1 cellular context compared by ENCODE assay signal in the genomic region with DNA sequence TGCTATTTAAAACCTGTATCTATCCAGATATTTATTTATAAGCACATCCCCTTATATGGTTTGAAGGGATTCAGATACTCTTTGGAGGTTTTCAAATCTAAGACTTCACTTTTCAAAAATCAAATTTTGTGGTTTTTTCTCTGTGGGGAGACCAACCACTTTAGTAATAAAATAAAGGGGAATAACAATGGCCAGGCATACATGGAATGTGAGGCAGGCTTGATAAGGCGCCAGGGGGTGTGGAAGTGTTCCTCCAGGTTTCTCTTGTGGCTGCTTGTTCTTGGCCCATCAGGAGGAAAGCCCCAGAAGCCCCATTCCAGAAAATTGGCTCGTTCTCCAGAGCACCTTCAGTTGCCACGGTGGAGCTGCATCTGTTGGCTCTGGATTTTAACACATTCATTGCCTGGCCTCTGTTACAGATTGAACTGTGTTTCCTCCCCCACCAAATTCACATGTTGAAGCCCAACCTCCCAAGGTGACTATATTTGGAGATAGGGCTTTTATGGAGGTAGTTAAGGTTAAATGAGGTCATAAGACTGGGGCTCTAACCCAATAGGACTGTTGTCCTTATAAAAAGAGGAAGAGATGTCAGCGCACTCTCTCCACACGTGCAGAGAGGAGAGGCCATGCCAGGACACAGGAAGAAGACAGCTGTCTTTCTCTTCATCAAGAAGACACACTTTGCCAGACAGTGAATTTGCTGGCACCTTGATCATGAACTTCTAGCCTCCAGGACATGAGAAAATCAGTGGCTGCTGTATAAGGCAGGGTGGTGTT.
TF ChIP-seq lines count a peak whose summit lies in the region.

No MANE protein-coding gene starts in this region.

TF ChIP-seq in K562, 482 proteins besides CTCF, POLR2A, EP300 and RAD21 (continued from another document and continues in another):
- TF ChIP-seq, protein P1, sequence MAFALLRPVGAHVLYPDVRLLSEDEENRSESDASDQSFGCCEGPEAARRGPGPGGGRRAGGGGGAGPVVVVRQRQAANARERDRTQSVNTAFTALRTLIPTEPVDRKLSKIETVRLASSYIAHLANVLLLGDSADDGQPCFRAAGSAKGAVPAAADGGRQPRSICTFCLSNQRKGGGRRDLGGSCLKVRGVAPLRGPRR (CRISPR knock-in tag; IDR thresholded peaks at IDR 0.05): no peak
- TF ChIP-seq ZNF133 (CRISPR knock-in tag; IDR thresholded peaks at IDR 0.05): no peak
- TF ChIP-seq RBM25 (IDR thresholded peaks at IDR 0.05; ENCODE audit: low read depth, low read length, severe bottlenecking): no peak
- TF ChIP-seq SPI1 (IDR thresholded peaks at IDR 0.05; ENCODE audit: borderline replicate concordance, low read depth, low read length): peak; percentile 80
- TF ChIP-seq HNRNPL (IDR thresholded peaks at IDR 0.05; ENCODE audit: low read depth, low read length): no peak
- peak; percentile 35; the same call in 1 of the 2 replicates for TF ChIP-seq SOX6 (IDR thresholded peaks at IDR 0.05)
- TF ChIP-seq, protein P2, sequence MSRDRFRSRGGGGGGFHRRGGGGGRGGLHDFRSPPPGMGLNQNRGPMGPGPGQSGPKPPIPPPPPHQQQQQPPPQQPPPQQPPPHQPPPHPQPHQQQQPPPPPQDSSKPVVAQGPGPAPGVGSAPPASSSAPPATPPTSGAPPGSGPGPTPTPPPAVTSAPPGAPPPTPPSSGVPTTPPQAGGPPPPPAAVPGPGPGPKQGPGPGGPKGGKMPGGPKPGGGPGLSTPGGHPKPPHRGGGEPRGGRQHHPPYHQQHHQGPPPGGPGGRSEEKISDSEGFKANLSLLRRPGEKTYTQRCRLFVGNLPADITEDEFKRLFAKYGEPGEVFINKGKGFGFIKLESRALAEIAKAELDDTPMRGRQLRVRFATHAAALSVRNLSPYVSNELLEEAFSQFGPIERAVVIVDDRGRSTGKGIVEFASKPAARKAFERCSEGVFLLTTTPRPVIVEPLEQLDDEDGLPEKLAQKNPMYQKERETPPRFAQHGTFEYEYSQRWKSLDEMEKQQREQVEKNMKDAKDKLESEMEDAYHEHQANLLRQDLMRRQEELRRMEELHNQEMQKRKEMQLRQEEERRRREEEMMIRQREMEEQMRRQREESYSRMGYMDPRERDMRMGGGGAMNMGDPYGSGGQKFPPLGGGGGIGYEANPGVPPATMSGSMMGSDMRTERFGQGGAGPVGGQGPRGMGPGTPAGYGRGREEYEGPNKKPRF (IDR thresholded peaks at IDR 0.05; ENCODE audit: low read depth, low read length): no peak
- TF ChIP-seq, protein P3, sequence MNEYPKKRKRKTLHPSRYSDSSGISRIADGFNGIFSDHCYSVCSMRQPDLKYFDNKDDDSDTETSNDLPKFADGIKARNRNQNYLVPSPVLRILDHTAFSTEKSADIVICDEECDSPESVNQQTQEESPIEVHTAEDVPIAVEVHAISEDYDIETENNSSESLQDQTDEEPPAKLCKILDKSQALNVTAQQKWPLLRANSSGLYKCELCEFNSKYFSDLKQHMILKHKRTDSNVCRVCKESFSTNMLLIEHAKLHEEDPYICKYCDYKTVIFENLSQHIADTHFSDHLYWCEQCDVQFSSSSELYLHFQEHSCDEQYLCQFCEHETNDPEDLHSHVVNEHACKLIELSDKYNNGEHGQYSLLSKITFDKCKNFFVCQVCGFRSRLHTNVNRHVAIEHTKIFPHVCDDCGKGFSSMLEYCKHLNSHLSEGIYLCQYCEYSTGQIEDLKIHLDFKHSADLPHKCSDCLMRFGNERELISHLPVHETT (CRISPR knock-in tag; conservative IDR thresholded peaks at IDR 0.05 in 1 of 2, IDR thresholded peaks at IDR 0.05 in 1 of 2): 0 out of 4 replicates have a peak, but pooled peaks of 1 of the 2 experiments have one; percentile 22
- TF ChIP-seq ZNF224 (CRISPR knock-in tag; IDR thresholded peaks at IDR 0.05): no peak
- TF ChIP-seq KAT8 (IDR thresholded peaks at IDR 0.05; ENCODE audit: low read depth): no peak
- TF ChIP-seq, protein P4, sequence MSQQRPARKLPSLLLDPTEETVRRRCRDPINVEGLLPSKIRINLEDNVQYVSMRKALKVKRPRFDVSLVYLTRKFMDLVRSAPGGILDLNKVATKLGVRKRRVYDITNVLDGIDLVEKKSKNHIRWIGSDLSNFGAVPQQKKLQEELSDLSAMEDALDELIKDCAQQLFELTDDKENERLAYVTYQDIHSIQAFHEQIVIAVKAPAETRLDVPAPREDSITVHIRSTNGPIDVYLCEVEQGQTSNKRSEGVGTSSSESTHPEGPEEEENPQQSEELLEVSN (IDR thresholded peaks at IDR 0.05; ENCODE audit: borderline replicate concordance in 1 of 2, extremely low read depth in 1 of 2, insufficient read depth in 1 of 2, insufficient read length in 1 of 2, low read depth in 1 of 2, low read length in 1 of 2, poor library complexity in 1 of 2, severe bottlenecking in 1 of 2): no peak
- no peak for TF ChIP-seq PHF8 (IDR thresholded peaks at IDR 0.05; ENCODE audit: borderline replicate concordance, low read length)
- TF ChIP-seq MYC (IDR thresholded peaks at IDR 0.05; ENCODE audit: low read depth, low read length): peak; percentile 59; the same call in 1 of the 2 replicates
- no peak for TF ChIP-seq MYC (CRISPR knock-in tag; IDR thresholded peaks at IDR 0.05; ENCODE audit: borderline replicate concordance, low read depth)
- TF ChIP-seq DMBX1 (CRISPR knock-in tag; IDR thresholded peaks at IDR 0.05; ENCODE audit: borderline replicate concordance): no peak
- no peak for TF ChIP-seq CCAR2 (IDR thresholded peaks at IDR 0.05; ENCODE audit: low read depth, low read length)
- TF ChIP-seq, protein P5, sequence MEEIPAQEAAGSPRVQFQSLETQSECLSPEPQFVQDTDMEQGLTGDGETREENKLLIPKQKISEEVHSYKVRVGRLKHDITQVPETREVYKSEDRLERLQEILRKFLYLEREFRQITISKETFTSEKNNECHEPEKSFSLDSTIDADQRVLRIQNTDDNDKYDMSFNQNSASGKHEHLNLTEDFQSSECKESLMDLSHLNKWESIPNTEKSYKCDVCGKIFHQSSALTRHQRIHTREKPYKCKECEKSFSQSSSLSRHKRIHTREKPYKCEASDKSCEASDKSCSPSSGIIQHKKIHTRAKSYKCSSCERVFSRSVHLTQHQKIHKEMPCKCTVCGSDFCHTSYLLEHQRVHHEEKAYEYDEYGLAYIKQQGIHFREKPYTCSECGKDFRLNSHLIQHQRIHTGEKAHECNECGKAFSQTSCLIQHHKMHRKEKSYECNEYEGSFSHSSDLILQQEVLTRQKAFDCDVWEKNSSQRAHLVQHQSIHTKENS (CRISPR knock-in tag; IDR thresholded peaks at IDR 0.05): no peak
- TF ChIP-seq, protein P6, sequence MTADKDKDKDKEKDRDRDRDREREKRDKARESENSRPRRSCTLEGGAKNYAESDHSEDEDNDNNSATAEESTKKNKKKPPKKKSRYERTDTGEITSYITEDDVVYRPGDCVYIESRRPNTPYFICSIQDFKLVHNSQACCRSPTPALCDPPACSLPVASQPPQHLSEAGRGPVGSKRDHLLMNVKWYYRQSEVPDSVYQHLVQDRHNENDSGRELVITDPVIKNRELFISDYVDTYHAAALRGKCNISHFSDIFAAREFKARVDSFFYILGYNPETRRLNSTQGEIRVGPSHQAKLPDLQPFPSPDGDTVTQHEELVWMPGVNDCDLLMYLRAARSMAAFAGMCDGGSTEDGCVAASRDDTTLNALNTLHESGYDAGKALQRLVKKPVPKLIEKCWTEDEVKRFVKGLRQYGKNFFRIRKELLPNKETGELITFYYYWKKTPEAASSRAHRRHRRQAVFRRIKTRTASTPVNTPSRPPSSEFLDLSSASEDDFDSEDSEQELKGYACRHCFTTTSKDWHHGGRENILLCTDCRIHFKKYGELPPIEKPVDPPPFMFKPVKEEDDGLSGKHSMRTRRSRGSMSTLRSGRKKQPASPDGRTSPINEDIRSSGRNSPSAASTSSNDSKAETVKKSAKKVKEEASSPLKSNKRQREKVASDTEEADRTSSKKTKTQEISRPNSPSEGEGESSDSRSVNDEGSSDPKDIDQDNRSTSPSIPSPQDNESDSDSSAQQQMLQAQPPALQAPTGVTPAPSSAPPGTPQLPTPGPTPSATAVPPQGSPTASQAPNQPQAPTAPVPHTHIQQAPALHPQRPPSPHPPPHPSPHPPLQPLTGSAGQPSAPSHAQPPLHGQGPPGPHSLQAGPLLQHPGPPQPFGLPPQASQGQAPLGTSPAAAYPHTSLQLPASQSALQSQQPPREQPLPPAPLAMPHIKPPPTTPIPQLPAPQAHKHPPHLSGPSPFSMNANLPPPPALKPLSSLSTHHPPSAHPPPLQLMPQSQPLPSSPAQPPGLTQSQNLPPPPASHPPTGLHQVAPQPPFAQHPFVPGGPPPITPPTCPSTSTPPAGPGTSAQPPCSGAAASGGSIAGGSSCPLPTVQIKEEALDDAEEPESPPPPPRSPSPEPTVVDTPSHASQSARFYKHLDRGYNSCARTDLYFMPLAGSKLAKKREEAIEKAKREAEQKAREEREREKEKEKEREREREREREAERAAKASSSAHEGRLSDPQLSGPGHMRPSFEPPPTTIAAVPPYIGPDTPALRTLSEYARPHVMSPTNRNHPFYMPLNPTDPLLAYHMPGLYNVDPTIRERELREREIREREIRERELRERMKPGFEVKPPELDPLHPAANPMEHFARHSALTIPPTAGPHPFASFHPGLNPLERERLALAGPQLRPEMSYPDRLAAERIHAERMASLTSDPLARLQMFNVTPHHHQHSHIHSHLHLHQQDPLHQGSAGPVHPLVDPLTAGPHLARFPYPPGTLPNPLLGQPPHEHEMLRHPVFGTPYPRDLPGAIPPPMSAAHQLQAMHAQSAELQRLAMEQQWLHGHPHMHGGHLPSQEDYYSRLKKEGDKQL (CRISPR knock-in tag; IDR thresholded peaks at IDR 0.05; ENCODE audit: borderline replicate concordance): no peak
- no peak for TF ChIP-seq EWSR1 (IDR thresholded peaks at IDR 0.05; ENCODE audit: borderline replicate concordance, low read depth, partially characterized antibody)
- TF ChIP-seq, protein P7, sequence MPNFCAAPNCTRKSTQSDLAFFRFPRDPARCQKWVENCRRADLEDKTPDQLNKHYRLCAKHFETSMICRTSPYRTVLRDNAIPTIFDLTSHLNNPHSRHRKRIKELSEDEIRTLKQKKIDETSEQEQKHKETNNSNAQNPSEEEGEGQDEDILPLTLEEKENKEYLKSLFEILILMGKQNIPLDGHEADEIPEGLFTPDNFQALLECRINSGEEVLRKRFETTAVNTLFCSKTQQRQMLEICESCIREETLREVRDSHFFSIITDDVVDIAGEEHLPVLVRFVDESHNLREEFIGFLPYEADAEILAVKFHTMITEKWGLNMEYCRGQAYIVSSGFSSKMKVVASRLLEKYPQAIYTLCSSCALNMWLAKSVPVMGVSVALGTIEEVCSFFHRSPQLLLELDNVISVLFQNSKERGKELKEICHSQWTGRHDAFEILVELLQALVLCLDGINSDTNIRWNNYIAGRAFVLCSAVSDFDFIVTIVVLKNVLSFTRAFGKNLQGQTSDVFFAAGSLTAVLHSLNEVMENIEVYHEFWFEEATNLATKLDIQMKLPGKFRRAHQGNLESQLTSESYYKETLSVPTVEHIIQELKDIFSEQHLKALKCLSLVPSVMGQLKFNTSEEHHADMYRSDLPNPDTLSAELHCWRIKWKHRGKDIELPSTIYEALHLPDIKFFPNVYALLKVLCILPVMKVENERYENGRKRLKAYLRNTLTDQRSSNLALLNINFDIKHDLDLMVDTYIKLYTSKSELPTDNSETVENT (CRISPR knock-in tag; IDR thresholded peaks at IDR 0.05): no peak
- no peak for TF ChIP-seq U2AF1 (optimal IDR thresholded peaks at IDR 0.05; ENCODE audit: low read depth, low read length)
- no peak for TF ChIP-seq ZNF41 (CRISPR knock-in tag; conservative IDR thresholded peaks at IDR 0.05)
- TF ChIP-seq FOXJ2 (tag; IDR thresholded peaks at IDR 0.05): no peak
- TF ChIP-seq PHB2 (IDR thresholded peaks at IDR 0.05; ENCODE audit: low read depth): no peak
- TF ChIP-seq KLF6 (CRISPR knock-in tag; IDR thresholded peaks at IDR 0.05; ENCODE audit: borderline replicate concordance): no peak
- TF ChIP-seq POLR2G (IDR thresholded peaks at IDR 0.05; ENCODE audit: low read depth, low read length): no peak
- TF ChIP-seq ZNF764 (CRISPR knock-in tag; IDR thresholded peaks at IDR 0.05; ENCODE audit: low read depth): no peak
- TF ChIP-seq CTBP1 (IDR thresholded peaks at IDR 0.05; ENCODE audit: borderline replicate concordance): peak; percentile 51; the same call in 1 of the 2 replicates
- no peak for TF ChIP-seq RFX5 (IDR thresholded peaks at IDR 0.05; ENCODE audit: low read depth, low read length)
- TF ChIP-seq KLF13 (tag; IDR thresholded peaks at IDR 0.05; ENCODE audit: borderline replicate concordance, low read depth): no peak
- TF ChIP-seq, protein P8, sequence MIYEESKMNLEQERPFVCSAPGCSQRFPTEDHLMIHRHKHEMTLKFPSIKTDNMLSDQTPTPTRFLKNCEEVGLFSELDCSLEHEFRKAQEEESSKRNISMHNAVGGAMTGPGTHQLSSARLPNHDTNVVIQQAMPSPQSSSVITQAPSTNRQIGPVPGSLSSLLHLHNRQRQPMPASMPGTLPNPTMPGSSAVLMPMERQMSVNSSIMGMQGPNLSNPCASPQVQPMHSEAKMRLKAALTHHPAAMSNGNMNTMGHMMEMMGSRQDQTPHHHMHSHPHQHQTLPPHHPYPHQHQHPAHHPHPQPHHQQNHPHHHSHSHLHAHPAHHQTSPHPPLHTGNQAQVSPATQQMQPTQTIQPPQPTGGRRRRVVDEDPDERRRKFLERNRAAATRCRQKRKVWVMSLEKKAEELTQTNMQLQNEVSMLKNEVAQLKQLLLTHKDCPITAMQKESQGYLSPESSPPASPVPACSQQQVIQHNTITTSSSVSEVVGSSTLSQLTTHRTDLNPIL (CRISPR knock-in tag; IDR thresholded peaks at IDR 0.05): no peak
- TF ChIP-seq, protein P9, sequence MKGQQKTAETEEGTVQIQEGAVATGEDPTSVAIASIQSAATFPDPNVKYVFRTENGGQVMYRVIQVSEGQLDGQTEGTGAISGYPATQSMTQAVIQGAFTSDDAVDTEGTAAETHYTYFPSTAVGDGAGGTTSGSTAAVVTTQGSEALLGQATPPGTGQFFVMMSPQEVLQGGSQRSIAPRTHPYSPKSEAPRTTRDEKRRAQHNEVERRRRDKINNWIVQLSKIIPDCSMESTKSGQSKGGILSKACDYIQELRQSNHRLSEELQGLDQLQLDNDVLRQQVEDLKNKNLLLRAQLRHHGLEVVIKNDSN (CRISPR knock-in tag; IDR thresholded peaks at IDR 0.05): no peak
- no peak for TF ChIP-seq SMC3 (conservative IDR thresholded peaks at IDR 0.05; ENCODE audit: insufficient read depth, low read depth, low read length)
- TF ChIP-seq NCOA1 (IDR thresholded peaks at IDR 0.05; ENCODE audit: low read depth): no peak; the same call in 1 of the 2 replicates
- no peak for TF ChIP-seq NR3C1 (CRISPR knock-in tag; IDR thresholded peaks at IDR 0.05)
- TF ChIP-seq MCM2 (IDR thresholded peaks at IDR 0.05; ENCODE audit: low read depth): no peak
- no peak for TF ChIP-seq HDGF (IDR thresholded peaks at IDR 0.05)
- TF ChIP-seq ZNF24 (IDR thresholded peaks at IDR 0.05): no peak
- no peak for TF ChIP-seq YY1 (IDR thresholded peaks at IDR 0.05; ENCODE audit: borderline replicate concordance in 1 of 3, control insufficient read depth in 1 of 3, extremely low read depth in 1 of 3, insufficient read depth in 3 of 3, insufficient read length in 1 of 3, insufficient replicate concordance in 2 of 3, low read depth in 1 of 3, low read length in 2 of 3)
- no peak for TF ChIP-seq KAT2B (IDR thresholded peaks at IDR 0.05; ENCODE audit: low read depth, low read length)
- no peak for TF ChIP-seq ILK (tag; IDR thresholded peaks at IDR 0.05; ENCODE audit: borderline replicate concordance, low read depth)
